ENCODE assay signal across 23 cellular contexts in genomic region chr9:103928452-103928851, GRCh38.
DNase-seq lines count a peak whose midpoint lies in the region; ATAC-seq and TF ChIP-seq lines count a peak whose summit lies in the region.
"Had no signal": no experiment of that assay in that cellular context is flagged by ENCODE, and none has a peak within 500 bp of the region (broad histone marks: within the 10 kb centered on the region; RNA-seq: fewer than 3 reads in every experiment).

No MANE protein-coding gene starts in this region.

- peak; percentile 48 for ATAC-seq in GM18868 (IDR thresholded peaks at IDR 0.05; ENCODE audit: unreplicated experiment)
- ATAC-seq in T-cell (replicated peaks in 1 of 4) = no peak
- ATAC-seq in left cardiac atrium = no peak
- ATAC-seq: Panc1 had no signal

- intact Hi-C loops in left cardiac atrium (cut with DNase I) (no loop called here), transverse colon (cut with DNase I; ENCODE audit: low total_unique reads) (loop anchor here (5.0 kb wide), 1 partner anchor 51 kb away; no protein-coding TSS in a partner anchor)

- H3K4me3 ChIP-seq in LNCaP clone FGC (ENCODE audit: low read depth, low read length) = no peak overlapping the region
- H3K4me3 ChIP-seq in choroid plexus epithelial cell (ENCODE audit: low read depth, low read length) = no peak overlapping the region
- H3K4me3 ChIP-seq in transverse colon = no peak overlapping the region
- H3K4me3 ChIP-seq: GM23248, HAP-1, SK-N-MC had no signal

- no peaks in the 10 kb centered on the region for H3K9me3 ChIP-seq in transverse colon
- H3K9me3 ChIP-seq: BE2C, HAP-1 had no signal

- H3K4me1 Mint-ChIP-seq in T-cell = no peaks in the 10 kb centered on the region
- H3K4me1 Mint-ChIP-seq: IgD-negative memory B cell had no signal

- H3K27me3 ChIP-seq in transverse colon = no peaks in the 10 kb centered on the region
- H3K27me3 ChIP-seq: BE2C had no signal

- H3K36me3 ChIP-seq in transverse colon = no peaks in the 10 kb centered on the region
- H3K36me3 ChIP-seq: BE2C, HAP-1 had no signal

- H3K4me1 ChIP-seq in transverse colon = no peaks in the 10 kb centered on the region
- H3K4me1 ChIP-seq: BE2C, HAP-1 had no signal

- 72 to 83% methylated on average over 3 of the region's 3 CpGs for WGBS in transverse colon (ENCODE audit: low coverage in 1 of 2), 2 donors

- TF ChIP-seq CTCF in LNCaP clone FGC (IDR thresholded peaks at IDR 0.05; ENCODE audit: control insufficient read depth, extremely low read depth, insufficient read depth) (peak; percentile 23; the same call in 1 of the 2 replicates), choroid plexus epithelial cell (conservative IDR thresholded peaks at IDR 0.05; ENCODE audit: low read depth, low read length) (peak; percentile 15), transverse colon (IDR thresholded peaks at IDR 0.05) (no peak)

- in situ Hi-C loops in transverse colon (cut with MboI; ENCODE audit: low pct_ligation_motif_present in 1 of 4, low pct_unique_long_range_greater_than_20kb in 1 of 4, low sequenced_read_pairs in 3 of 4) = no loop called here

- TF ChIP-seq EP300 in transverse colon (IDR thresholded peaks at IDR 0.05; ENCODE audit: low read depth) = no peak

- no peaks in the 10 kb centered on the region for H3K27me3 Mint-ChIP-seq in T-cell
- H3K27me3 Mint-ChIP-seq: IgD-negative memory B cell had no signal

- H3K36me3 Mint-ChIP-seq in T-cell = no peaks in the 10 kb centered on the region
- H3K36me3 Mint-ChIP-seq: IgD-negative memory B cell had no signal

- H3K27ac ChIP-seq in transverse colon = no peak overlapping the region
- H3K27ac ChIP-seq: GM23248, RWPE1, SK-N-MC had no signal

- DNase-seq in LNCaP clone FGC (ENCODE audit: low read depth) = no peak
- DNase-seq in choroid plexus epithelial cell (ENCODE audit: low read depth) = peak; percentile 13
- DNase-seq in midbrain (lab: John Stamatoyannopoulos, UW) = peak; percentile 7
- DNase-seq in T-cell = no peak
- DNase-seq in KG1 (lab: John Stamatoyannopoulos, UW) = no peak
- no peak for DNase-seq in left cardiac atrium
- no peak for DNase-seq in transverse colon
- DNase-seq: BE2C, DMS153, DND-41, GM23248, MV-4-11, NCI-H1105, NCI-H1436 treated with DMSO at 0.1 percent for 48 hours, NCI-H1930, NCI-H69, SHP77 treated with DMSO at 0.1 percent for 48 hours had no signal

- TF ChIP-seq POLR2A in transverse colon (IDR thresholded peaks at IDR 0.05) = no peak

- CTCF ChIA-PET in T-cell (lab: Charles Lee) = no interaction called here

- no peak overlapping the region for H3K27ac Mint-ChIP-seq in T-cell
- H3K27ac Mint-ChIP-seq: IgD-negative memory B cell had no signal

- no peak overlapping the region for H3K4me3 Mint-ChIP-seq in T-cell
- H3K4me3 Mint-ChIP-seq: IgD-negative memory B cell had no signal

- H3K9me3 Mint-ChIP-seq in T-cell = no peaks in the 10 kb centered on the region
- H3K9me3 Mint-ChIP-seq: IgD-negative memory B cell had no signal

- POLR2A ChIA-PET in T-cell (lab: Charles Lee) = no interaction called here

Comparison
In these comparisons a context has a peak if more than half of its experiments do, and no peak if none do; other contexts are left out.
1. DNase-seq: peak in choroid plexus epithelial cell (single experiment) and midbrain (single experiment); none in LNCaP clone FGC (single experiment), T-cell (0 of 34), KG1 (single experiment), left cardiac atrium (single experiment) and transverse colon (single experiment).
2. CTCF ChIP-seq: peak in LNCaP clone FGC (single experiment) and choroid plexus epithelial cell (single experiment); none in transverse colon (0 of 5).